1 cellular context compared by ENCODE assay signal in genomic region chr15:28919201-28919627, GRCh38.
TF ChIP-seq lines count a peak whose summit lies in the region.

No MANE protein-coding gene starts in this region.

TF ChIP-seq in GM23338, 12 proteins besides CTCF, POLR2A, EP300 and RAD21 (continued from another document):
- TF ChIP-seq NANOG (IDR thresholded peaks at IDR 0.05; ENCODE audit: borderline replicate concordance) (no peak), EZH2phosphoT487 (IDR thresholded peaks at IDR 0.05; ENCODE audit: unreplicated experiment) (no peak), ETS1 (IDR thresholded peaks at IDR 0.05) (no peak)
